Comparison of ENCODE assay signal across 7 cellular contexts in the genomic region with DNA sequence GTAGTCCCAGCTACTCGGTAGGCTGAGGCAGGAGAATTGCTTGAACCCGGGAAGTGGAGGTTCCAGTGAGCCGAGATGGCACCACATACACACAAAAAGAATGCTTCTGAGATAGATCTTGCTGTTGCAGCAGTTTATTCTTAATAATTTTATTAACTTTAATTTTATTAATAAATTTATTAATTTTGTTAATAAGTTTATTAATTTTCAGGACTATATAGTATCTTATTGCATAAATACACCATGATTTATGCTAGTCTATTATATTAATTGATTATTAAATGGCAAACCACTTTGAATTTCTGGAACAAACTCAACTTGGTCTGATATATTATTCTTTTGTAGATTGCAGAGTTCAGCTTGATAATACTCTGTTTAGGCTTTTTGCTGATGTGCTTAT.
"Had no signal": no experiment of that assay in that cellular context is flagged by ENCODE, and none has a peak within 500 bp of the region (broad histone marks: within the 10 kb centered on the region; RNA-seq: fewer than 3 reads in every experiment).

No MANE protein-coding gene starts in this region.

- FAIRE-seq: H1, H54, HTR-8/SVneo had no signal

- H3K4me1 Mint-ChIP-seq: GM23338, H9 had no signal

- DNase-seq: H9, HCEC 1CT, IMR-90 had no signal

- H3K4me3 Mint-ChIP-seq: GM23338, H9 had no signal

- H3K4me3 ChIP-seq: GM23338 had no signal

- ATAC-seq: GM23338 had no signal

- H3K27ac Mint-ChIP-seq: GM23338, H9 had no signal

- H3K9me3 Mint-ChIP-seq: GM23338 had no signal
